Comparison of ENCODE assay signal across 1 cellular context in genomic region chr3:23686535-23686934, GRCh38.
TF ChIP-seq lines count a peak whose summit lies in the region.

No MANE protein-coding gene starts in this region.

TF ChIP-seq in H1, 55 proteins besides CTCF, POLR2A, EP300 and RAD21:
- TF ChIP-seq KDM4A (IDR thresholded peaks at IDR 0.05; ENCODE audit: low read depth, low read length, severe bottlenecking) (no peak), JUN (IDR thresholded peaks at IDR 0.05; ENCODE audit: low read depth, low read length) (no peak), RBBP5 (IDR thresholded peaks at IDR 0.05; ENCODE audit: borderline replicate concordance, low read depth, low read length) (no peak), MAFK (IDR thresholded peaks at IDR 0.05; ENCODE audit: low read depth, low read length) (no peak)
